Comparison of ENCODE assay signal across 37 cellular contexts in genomic region chr7:18756378-18757050, GRCh38.
"Had no signal": no experiment of that assay in that cellular context is flagged by ENCODE, and none has a peak within 500 bp of the region (broad histone marks: within the 10 kb centered on the region; RNA-seq: fewer than 3 reads in every experiment).

No MANE protein-coding gene starts in this region.

- H3K27me3 ChIP-seq: ascending aorta, body of pancreas, breast epithelium, Peyer's patch had no signal

- H3K4me1 ChIP-seq: ascending aorta, body of pancreas, breast epithelium, Peyer's patch had no signal

- H3K4me3 ChIP-seq: ascending aorta, body of pancreas, breast epithelium, coronary artery, Peyer's patch had no signal

- H3K36me3 ChIP-seq: ascending aorta, breast epithelium, Peyer's patch, WERI-Rb-1 had no signal

- H3K27ac ChIP-seq: ascending aorta, body of pancreas, breast epithelium, coronary artery, Peyer's patch, WERI-Rb-1 had no signal

- ATAC-seq: activated CD8-positive, alpha-beta memory T cell treated with anti-CD3 and anti-CD28 coated beads, Interleukin-2, amount 10 ng/mL, durations not matched to agents 7 days and 5 days; activated T-helper 17 cell treated with anti-CD3 and anti-CD28 coated beads, Interleukin-2, amount 50 U/mL, for 72 hours; body of pancreas had no signal

- DNase-seq: activated CD4-positive, alpha-beta memory T cell treated with anti-CD3 and anti-CD28 coated beads, Interleukin-2, amount 10 ng/mL, durations not matched to agents 7 days and 5 days; activated CD4-positive, alpha-beta T cell treated with anti-CD3 and anti-CD28 coated beads for 1 hour; activated CD4-positive, alpha-beta T cell treated with anti-CD3 and anti-CD28 coated beads for 48 hours; activated CD4-positive, CD25-positive, alpha-beta regulatory T cell; activated CD8-positive, alpha-beta memory T cell treated with anti-CD3 and anti-CD28 coated beads for 24 hours; activated CD8-positive, alpha-beta memory T cell treated with anti-CD3 and anti-CD28 coated beads, Interleukin-2, amount 10 ng/mL, durations not matched to agents 7 days and 5 days; activated CD8-positive, alpha-beta memory T cell treated with anti-CD3 and anti-CD28 coated beads, Interleukin-2, amount 50 U/mL, for 48 hours; activated effector memory CD4-positive, alpha-beta T cell treated with anti-CD3 and anti-CD28 coated beads, Interleukin-2, amount 50 U/mL, for 16 hours; activated naive CD4-positive, alpha-beta T cell; activated naive CD8-positive, alpha-beta T cell treated with anti-CD3 and anti-CD28 coated beads, Interleukin-2, amount 10 ng/mL, durations not matched to agents 7 days and 5 days; activated T-cell treated with anti-CD3 and anti-CD28 coated beads, Interleukin-2, amount 50 U/mL, for 48 hours; amygdala; body of pancreas; Karpas-422; KBM-7; NCI-H1092 treated with DMSO at 0.1 percent for 48 hours; NCI-H146; NCI-H187; NCI-H2081; NCI-H2171 treated with DMSO at 0.1 percent for 48 hours; NCI-H2227 treated with DMSO at 0.1 percent for 48 hours; NCI-H446; NCI-H510A treated with DMSO at 0.1 percent for 48 hours; NCI-H69; NCI-H82; Peyer's patch; RPMI8226; SHP77 treated with DMSO at 0.1 percent for 48 hours; SW 1271; T-helper 1 cell; T-helper 2 cell; T-helper 9 cell; WERI-Rb-1 had no signal

- H3K9me3 ChIP-seq: ascending aorta, body of pancreas, breast epithelium, Peyer's patch had no signal
